Comparison of ENCODE assay signal across 9 cellular contexts in genomic region chr1:198623920-198624647, GRCh38. TPM values are rescaled to one million over a fixed set of nuclear protein-coding genes. Genes with fewer than 3 reads are reported as not detected.
DNase-seq lines count a peak whose midpoint lies in the region; ATAC-seq and TF ChIP-seq lines count a peak whose summit lies in the region.
"Had no signal": no experiment of that assay in that cellular context is flagged by ENCODE, and none has a peak within 500 bp of the region (broad histone marks: within the 10 kb centered on the region; RNA-seq: fewer than 3 reads in every experiment).

No MANE protein-coding gene starts in this region.

- H3K79me2 ChIP-seq in ACC112 (ENCODE audit: control insufficient read depth, insufficient read depth, low read length, unreplicated experiment): no peaks in the 10 kb centered on the region

- no peak overlapping the region for H3K4me3 ChIP-seq in ACC112 (ENCODE audit: low read depth, low read length)
- H3K4me3 ChIP-seq in cardiac fibroblast (replicated peaks in 1 of 2; ENCODE audit: low read depth in 2 of 2, low read length in 2 of 2): no peak overlapping the region
- H3K4me3 ChIP-seq: ovary had no signal

- in situ Hi-C loops in KBM-7 (cut with MboI; ENCODE audit: low pct_unique_long_range_greater_than_20kb, low sequenced_read_pairs): no loop called here

- DNase-seq in LHCN-M2 (ENCODE audit: low read depth) (peak; percentile 72), cardiac fibroblast (ENCODE audit: low read depth in 2 of 2) (peak; percentile 60 to 74), KBM-7 (no peak), 8988T (no peak), NCI-H748 treated with DMSO at 0.1 percent for 48 hours (lab: John Stamatoyannopoulos, UW) (no peak), ecto neural progenitor cell (ENCODE audit: low spot score) (no peak)
- DNase-seq: ovary had no signal

- H3K4me1 ChIP-seq in ACC112 (ENCODE audit: control insufficient read depth, insufficient read depth, low read length, unreplicated experiment): peaks cover 20% of the 10 kb centered on the region

- TF ChIP-seq CTCF in cardiac fibroblast (IDR thresholded peaks at IDR 0.05; ENCODE audit: low read depth, low read length): no peak

- no peak overlapping the region for H2AFZ ChIP-seq in ACC112 (ENCODE audit: low read length, unreplicated experiment)

- peak overlapping the region; percentile 12 for H3K27ac ChIP-seq in ACC112 (ENCODE audit: low read depth, low read length)
- H3K27ac ChIP-seq: ovary had no signal

- H3K27me3 ChIP-seq in ACC112 (ENCODE audit: insufficient read depth, low read length): no peaks in the 10 kb centered on the region
- H3K27me3 ChIP-seq: ovary had no signal

- no peaks in the 10 kb centered on the region for H3K36me3 ChIP-seq in ACC112 (ENCODE audit: insufficient read depth, low read length)
- H3K36me3 ChIP-seq: ovary had no signal

- peak; percentile 24 for ATAC-seq in GM19035 (IDR thresholded peaks at IDR 0.05; ENCODE audit: unreplicated experiment)

RNA-seq across cellular contexts. Expression of gene PTPRC, which starts 14.8 kb away (rescaled TPM):
- total RNA-seq in LHCN-M2 (2014; rRNA removed): 0.23 and 1.2 TPM in 2 replicates
- 0.21 TPM for polyA plus RNA-seq in LHCN-M2 (2012)

Comparison
In these comparisons a context has a peak if more than half of its experiments do, and no peak if none do; other contexts are left out.
1. DNase-seq: peak in LHCN-M2 (single experiment) and cardiac fibroblast (2 of 2); none in KBM-7 (single experiment), 8988T (single experiment), NCI-H748 treated with DMSO at 0.1 percent for 48 hours (single experiment) and ecto neural progenitor cell (single experiment).